1 cellular context compared by ENCODE assay signal in genomic region chr11:71373791-71374454, GRCh38.
TF ChIP-seq lines count a peak whose summit lies in the region.

No MANE protein-coding gene starts in this region.

TF ChIP-seq in GM12878, 131 proteins besides CTCF, POLR2A, EP300 and RAD21 (continued from another document):
- TF ChIP-seq, protein P1, sequence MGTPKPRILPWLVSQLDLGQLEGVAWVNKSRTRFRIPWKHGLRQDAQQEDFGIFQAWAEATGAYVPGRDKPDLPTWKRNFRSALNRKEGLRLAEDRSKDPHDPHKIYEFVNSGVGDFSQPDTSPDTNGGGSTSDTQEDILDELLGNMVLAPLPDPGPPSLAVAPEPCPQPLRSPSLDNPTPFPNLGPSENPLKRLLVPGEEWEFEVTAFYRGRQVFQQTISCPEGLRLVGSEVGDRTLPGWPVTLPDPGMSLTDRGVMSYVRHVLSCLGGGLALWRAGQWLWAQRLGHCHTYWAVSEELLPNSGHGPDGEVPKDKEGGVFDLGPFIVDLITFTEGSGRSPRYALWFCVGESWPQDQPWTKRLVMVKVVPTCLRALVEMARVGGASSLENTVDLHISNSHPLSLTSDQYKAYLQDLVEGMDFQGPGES (IDR thresholded peaks at IDR 0.05) = no peak
